ENCODE assay signal across 8 cellular contexts in genomic region chr17:64800987-64801386, GRCh38.
DNase-seq lines count a peak whose midpoint lies in the region; ATAC-seq and TF ChIP-seq lines count a peak whose summit lies in the region.
"Not testable (repeated sequence)": the region's sequence is repeated elsewhere in the genome, so short reads cannot be mapped to it uniquely, and the experiment has no call there.

No MANE protein-coding gene starts in this region.

- peaks cover 74% of the 10 kb centered on the region for H3K4me1 ChIP-seq in BLaER1
- H3K4me1 ChIP-seq in CD4-positive, alpha-beta memory T cell (ENCODE audit: insufficient read depth, low read length); neural progenitor cell: not testable (repeated sequence)

- H3K27ac Mint-ChIP-seq in CD4-positive, alpha-beta memory T cell: peak overlapping the region in 5 of 7 donors; percentile 25 to 57 (median 30)
- H3K27ac Mint-ChIP-seq in T-helper 2 cell treated with Interferon-gamma antibody and Interleukin-4, amounts not matched to agents 5 μg/mL and 100 μg/mL, for 36 hours: peak overlapping the region; percentile 52
- peak overlapping the region; percentile 72 for H3K27ac Mint-ChIP-seq in activated CD4-positive, alpha-beta T cell treated with anti-CD3 and anti-CD28 coated beads, Interleukin-2, amount 10 ng/mL, durations not matched to agents 7 days and 5 days
- H3K27ac Mint-ChIP-seq in activated T-helper 17 cell treated with anti-CD3 and anti-CD28 coated beads, Interleukin-2, amount 50 U/mL, for 72 hours: peak overlapping the region; percentile 52
- not testable (repeated sequence) for H3K27ac Mint-ChIP-seq in endothelial cell (ENCODE audit: unreplicated experiment)
- H3K27ac Mint-ChIP-seq in neural progenitor cell: peak overlapping the region; percentile 36
- H3K27ac Mint-ChIP-seq in type B pancreatic cell: peak overlapping the region; percentile 69

- not testable (repeated sequence) for H3K4me3 Mint-ChIP-seq in CD4-positive, alpha-beta memory T cell; T-helper 2 cell treated with Interferon-gamma antibody and Interleukin-4, amounts not matched to agents 5 μg/mL and 100 μg/mL, for 36 hours; activated CD4-positive, alpha-beta T cell treated with anti-CD3 and anti-CD28 coated beads, Interleukin-2, amount 10 ng/mL, durations not matched to agents 7 days and 5 days; activated T-helper 17 cell treated with anti-CD3 and anti-CD28 coated beads, Interleukin-2, amount 50 U/mL, for 72 hours; neural progenitor cell; type B pancreatic cell
- peak overlapping the region; percentile 58 for H3K4me3 Mint-ChIP-seq in endothelial cell (ENCODE audit: unreplicated experiment)

- not testable (repeated sequence) for H3K4me3 ChIP-seq in BLaER1; CD4-positive, alpha-beta memory T cell (ENCODE audit: low read length in 2 of 2); neural progenitor cell

- not testable (repeated sequence) for ATAC-seq in activated T-helper 17 cell treated with anti-CD3 and anti-CD28 coated beads, Interleukin-2, amount 50 U/mL, for 72 hours (replicated peaks)

- H3K36me3 ChIP-seq in BLaER1: peaks cover 18% of the 10 kb centered on the region
- H3K36me3 ChIP-seq in CD4-positive, alpha-beta memory T cell (ENCODE audit: insufficient read depth, low read length); neural progenitor cell: not testable (repeated sequence)

- peaks cover 23 to 36% of the 10 kb centered on the region in 2 donors for H3K36me3 Mint-ChIP-seq in CD4-positive, alpha-beta memory T cell
- H3K36me3 Mint-ChIP-seq in T-helper 2 cell treated with Interferon-gamma antibody and Interleukin-4, amounts not matched to agents 5 μg/mL and 100 μg/mL, for 36 hours (ENCODE audit: low read depth): peaks cover 21% of the 10 kb centered on the region
- H3K36me3 Mint-ChIP-seq in activated CD4-positive, alpha-beta T cell treated with anti-CD3 and anti-CD28 coated beads, Interleukin-2, amount 10 ng/mL, durations not matched to agents 7 days and 5 days (ENCODE audit: low read depth): peaks cover 21% of the 10 kb centered on the region
- H3K36me3 Mint-ChIP-seq in activated T-helper 17 cell treated with anti-CD3 and anti-CD28 coated beads, Interleukin-2, amount 50 U/mL, for 72 hours (ENCODE audit: low read depth): peaks cover 38% of the 10 kb centered on the region
- peaks cover 15% of the 10 kb centered on the region for H3K36me3 Mint-ChIP-seq in endothelial cell (ENCODE audit: low read depth, unreplicated experiment)
- H3K36me3 Mint-ChIP-seq in neural progenitor cell, type B pancreatic cell: not testable (repeated sequence)

- not testable (repeated sequence) for H3K27me3 ChIP-seq in BLaER1; CD4-positive, alpha-beta memory T cell (ENCODE audit: insufficient read depth, low read length); neural progenitor cell

- not testable (repeated sequence) for DNase-seq in CD4-positive, alpha-beta memory T cell; T-helper 2 cell treated with Interferon-gamma antibody and Interleukin-4, amounts not matched to agents 5 μg/mL and 100 μg/mL, for 36 hours (ENCODE audit: low spot score); activated CD4-positive, alpha-beta T cell treated with anti-CD3 and anti-CD28 coated beads, Interleukin-2, amount 10 ng/mL, durations not matched to agents 7 days and 5 days; endothelial cell (ENCODE audit: low spot score); neural progenitor cell (ENCODE audit: low spot score); type B pancreatic cell (ENCODE audit: extremely low spot score, unreplicated experiment)

- H3K9me3 Mint-ChIP-seq in CD4-positive, alpha-beta memory T cell; T-helper 2 cell treated with Interferon-gamma antibody and Interleukin-4, amounts not matched to agents 5 μg/mL and 100 μg/mL, for 36 hours; activated CD4-positive, alpha-beta T cell treated with anti-CD3 and anti-CD28 coated beads, Interleukin-2, amount 10 ng/mL, durations not matched to agents 7 days and 5 days; activated T-helper 17 cell treated with anti-CD3 and anti-CD28 coated beads, Interleukin-2, amount 50 U/mL, for 72 hours; endothelial cell (ENCODE audit: unreplicated experiment); neural progenitor cell; type B pancreatic cell: not testable (repeated sequence)

- not testable (repeated sequence) for H2AFZ ChIP-seq in neural progenitor cell (replicated peaks)

- POLR2A ChIA-PET in CD4-positive, alpha-beta memory T cell (lab: Charles Lee; ENCODE audit: partially characterized antibody); activated CD4-positive, alpha-beta T cell treated with anti-CD3 and anti-CD28 coated beads, Interleukin-2, amount 10 ng/mL, durations not matched to agents 7 days and 5 days (lab: Charles Lee): not testable (repeated sequence)

- H3K4me2 ChIP-seq in BLaER1: peak overlapping the region; percentile 90
- H3K4me2 ChIP-seq in neural progenitor cell: not testable (repeated sequence)

- H3K9ac ChIP-seq in BLaER1, neural progenitor cell: not testable (repeated sequence)

- CTCF ChIA-PET in CD4-positive, alpha-beta memory T cell (lab: Charles Lee; ENCODE audit: partially characterized antibody); activated CD4-positive, alpha-beta T cell treated with anti-CD3 and anti-CD28 coated beads, Interleukin-2, amount 10 ng/mL, durations not matched to agents 7 days and 5 days (lab: Charles Lee): not testable (repeated sequence)

- H3F3A ChIP-seq in neural progenitor cell (ENCODE audit: low read depth): not testable (repeated sequence)

- H3K79me2 ChIP-seq in neural progenitor cell (ENCODE audit: low read depth): not testable (repeated sequence)

- intact Hi-C loops in CD4-positive, alpha-beta memory T cell (cut with micrococcal nuclease): not testable (repeated sequence)

- not testable (repeated sequence) for TF ChIP-seq CTCF in endothelial cell (IDR thresholded peaks at IDR 0.05; ENCODE audit: unreplicated experiment); neural progenitor cell (IDR thresholded peaks at IDR 0.05); type B pancreatic cell (conservative IDR thresholded peaks at IDR 0.05)

- not testable (repeated sequence) for H4K20me1 ChIP-seq in BLaER1; neural progenitor cell (ENCODE audit: low read depth)

- H3K27ac ChIP-seq in BLaER1: peak overlapping the region; percentile 91; the same call in 1 of the 2 replicates
- H3K27ac ChIP-seq in CD4-positive, alpha-beta memory T cell (ENCODE audit: low read depth, low read length); neural progenitor cell: not testable (repeated sequence)

- H3K9me3 ChIP-seq in BLaER1; CD4-positive, alpha-beta memory T cell (ENCODE audit: control insufficient read depth in 1 of 2, low read length in 2 of 2); neural progenitor cell (ENCODE audit: low read depth): not testable (repeated sequence)

- peaks cover 3 to 18% (median 8%) of the 10 kb centered on the region in 4 donors for H3K4me1 Mint-ChIP-seq in CD4-positive, alpha-beta memory T cell
- not testable (repeated sequence) for H3K4me1 Mint-ChIP-seq in T-helper 2 cell treated with Interferon-gamma antibody and Interleukin-4, amounts not matched to agents 5 μg/mL and 100 μg/mL, for 36 hours (ENCODE audit: low read depth); activated T-helper 17 cell treated with anti-CD3 and anti-CD28 coated beads, Interleukin-2, amount 50 U/mL, for 72 hours; endothelial cell (ENCODE audit: unreplicated experiment); neural progenitor cell; type B pancreatic cell (ENCODE audit: unreplicated experiment)
- H3K4me1 Mint-ChIP-seq in activated CD4-positive, alpha-beta T cell treated with anti-CD3 and anti-CD28 coated beads, Interleukin-2, amount 10 ng/mL, durations not matched to agents 7 days and 5 days: peaks cover 11% of the 10 kb centered on the region

- not testable (repeated sequence) for H3K27me3 Mint-ChIP-seq in CD4-positive, alpha-beta memory T cell; T-helper 2 cell treated with Interferon-gamma antibody and Interleukin-4, amounts not matched to agents 5 μg/mL and 100 μg/mL, for 36 hours (ENCODE audit: low read depth); activated CD4-positive, alpha-beta T cell treated with anti-CD3 and anti-CD28 coated beads, Interleukin-2, amount 10 ng/mL, durations not matched to agents 7 days and 5 days; activated T-helper 17 cell treated with anti-CD3 and anti-CD28 coated beads, Interleukin-2, amount 50 U/mL, for 72 hours; endothelial cell (ENCODE audit: unreplicated experiment); neural progenitor cell (ENCODE audit: insufficient read depth, low read depth); type B pancreatic cell
